In genomic region chr12:61018571-61018970, GRCh38 we compare ENCODE assay signal across 28 cellular contexts.
DNase-seq lines count a peak whose midpoint lies in the region; ATAC-seq and TF ChIP-seq lines count a peak whose summit lies in the region.
"Had no signal": no experiment of that assay in that cellular context is flagged by ENCODE, and none has a peak within 500 bp of the region (broad histone marks: within the 10 kb centered on the region; RNA-seq: fewer than 3 reads in every experiment).

No MANE protein-coding gene starts in this region.

- H3K4me3 Mint-ChIP-seq in activated T-cell treated with anti-CD3 and anti-CD28 coated beads, Interleukin-2, amount 50 U/mL, for 24 hours: no peak overlapping the region
- H3K4me3 Mint-ChIP-seq: activated B cell treated with CpG ODN at 0.5 μM for 24 hours; activated CD4-positive, alpha-beta memory T cell treated with anti-CD3 and anti-CD28 coated beads for 36 hours; brain; CD4-positive, alpha-beta T cell; mesothelial cell of epicardium; nephron; stimulated activated naive CD8-positive, alpha-beta T cell treated with anti-CD3 and anti-CD28 coated beads, Interleukin-15, amount 100 ng/mL, for 72 hours had no signal

- TF ChIP-seq POLR2A in sigmoid colon (IDR thresholded peaks at IDR 0.05): no peak
- TF ChIP-seq POLR2A in adrenal gland (IDR thresholded peaks at IDR 0.05): no peak

- H3K27me3 ChIP-seq in sigmoid colon (no peaks in the 10 kb centered on the region), adrenal gland (no peaks in the 10 kb centered on the region)
- H3K27me3 ChIP-seq: pancreas, right atrium auricular region, SJSA1, tibial artery had no signal

- DNase-seq in NOMO-1 treated with dmso at 0.1 percent for 144 hours (lab: John Stamatoyannopoulos, UW; ENCODE audit: unreplicated experiment): peak; percentile 33
- no peak for DNase-seq in sigmoid colon
- DNase-seq in adrenal gland: no peak
- DNase-seq in activated gamma-delta T cell treated with Interleukin-2 at 50 U/mL for 16 hours: no peak
- DNase-seq in activated T-cell treated with anti-CD3 and anti-CD28 coated beads, Interleukin-2, amount 50 U/mL, for 24 hours: no peak
- DNase-seq: activated B cell treated with CpG ODN at 0.5 μM for 24 hours; activated CD4-positive, alpha-beta memory T cell treated with anti-CD3 and anti-CD28 coated beads for 36 hours; activated gamma-delta T cell; CD4-positive, alpha-beta T cell; DMS 273 treated with DMSO at 0.1 percent for 48 hours; effector CD8-positive, alpha-beta T cell; erythroblast; foreskin fibroblast; NCI-H1694; NCI-H226; pancreas; stimulated activated CD4-positive, alpha-beta T cell treated with anti-CD3 and anti-CD28 coated beads, Interleukin-12 subunit alpha, Interleukin-12 subunit beta, amount 100 ng/mL, for 4 hours; stimulated activated naive CD8-positive, alpha-beta T cell treated with anti-CD3 and anti-CD28 coated beads, Interleukin-15, amount 100 ng/mL, for 72 hours; T-helper 2 cell; tibial artery had no signal

- H3K27ac ChIP-seq in sigmoid colon: no peak overlapping the region
- H3K27ac ChIP-seq in adrenal gland: no peak overlapping the region
- H3K27ac ChIP-seq: pancreas, right atrium auricular region, SJSA1, tibial artery had no signal

- no peaks in the 10 kb centered on the region for H3K36me3 Mint-ChIP-seq in activated T-cell treated with anti-CD3 and anti-CD28 coated beads, Interleukin-2, amount 50 U/mL, for 24 hours (ENCODE audit: low read depth)
- H3K36me3 Mint-ChIP-seq: activated CD4-positive, alpha-beta memory T cell treated with anti-CD3 and anti-CD28 coated beads for 36 hours; brain; mesothelial cell of epicardium had no signal

- ATAC-seq in GM21786 (IDR thresholded peaks at IDR 0.05; ENCODE audit: unreplicated experiment) (peak; percentile 83), HG03432 (IDR thresholded peaks at IDR 0.05; ENCODE audit: unreplicated experiment) (peak; percentile 78)
- ATAC-seq: left lobe of liver; pancreas; stimulated activated naive CD8-positive, alpha-beta T cell treated with anti-CD3 and anti-CD28 coated beads, Interleukin-15, amount 100 ng/mL, for 72 hours had no signal

- TF ChIP-seq CTCF in sigmoid colon (IDR thresholded peaks at IDR 0.05) (no peak), adrenal gland (IDR thresholded peaks at IDR 0.05) (no peak)

- no peaks in the 10 kb centered on the region for H3K36me3 ChIP-seq in sigmoid colon
- H3K36me3 ChIP-seq in adrenal gland (replicated peaks in 1 of 2): no peaks in the 10 kb centered on the region
- H3K36me3 ChIP-seq: pancreas, right atrium auricular region, SJSA1, tibial artery had no signal

- H3K27me3 Mint-ChIP-seq in activated T-cell treated with anti-CD3 and anti-CD28 coated beads, Interleukin-2, amount 50 U/mL, for 24 hours: no peaks in the 10 kb centered on the region
- H3K27me3 Mint-ChIP-seq: activated B cell treated with CpG ODN at 0.5 μM for 24 hours; activated CD4-positive, alpha-beta memory T cell treated with anti-CD3 and anti-CD28 coated beads for 36 hours; CD4-positive, alpha-beta T cell; stimulated activated naive CD8-positive, alpha-beta T cell treated with anti-CD3 and anti-CD28 coated beads, Interleukin-15, amount 100 ng/mL, for 72 hours had no signal

- H3K4me3 ChIP-seq in sigmoid colon: no peak overlapping the region
- no peak overlapping the region for H3K4me3 ChIP-seq in adrenal gland
- H3K4me3 ChIP-seq: pancreas, right atrium auricular region, SJSA1, tibial artery had no signal

- H3K9me3 ChIP-seq in sigmoid colon: peaks cover 0 to 4% (median 0%) of the 10 kb centered on the region in 4 donors
- H3K9me3 ChIP-seq in adrenal gland (replicated peaks in 1 of 3): no peaks in the 10 kb centered on the region
- H3K9me3 ChIP-seq: pancreas, right atrium auricular region, SJSA1, tibial artery had no signal

- intact Hi-C loops in sigmoid colon (cut with DNase I): no loop called here
- intact Hi-C loops in adrenal gland (cut with DNase I): no loop called here

- H3K4me1 ChIP-seq in sigmoid colon: no peaks in the 10 kb centered on the region
- no peaks in the 10 kb centered on the region for H3K4me1 ChIP-seq in adrenal gland (replicated peaks in 1 of 2)
- H3K4me1 ChIP-seq: pancreas, right atrium auricular region, SJSA1, tibial artery had no signal

- H3K4me1 Mint-ChIP-seq in activated T-cell treated with anti-CD3 and anti-CD28 coated beads, Interleukin-2, amount 50 U/mL, for 24 hours (ENCODE audit: low read depth): no peaks in the 10 kb centered on the region
- H3K4me1 Mint-ChIP-seq: activated B cell treated with CpG ODN at 0.5 μM for 24 hours; brain; mesothelial cell of epicardium; nephron; stimulated activated naive CD8-positive, alpha-beta T cell treated with anti-CD3 and anti-CD28 coated beads, Interleukin-15, amount 100 ng/mL, for 72 hours had no signal

- TF ChIP-seq EP300 in sigmoid colon (IDR thresholded peaks at IDR 0.05): no peak

- no peak overlapping the region for H3K27ac Mint-ChIP-seq in activated T-cell treated with anti-CD3 and anti-CD28 coated beads, Interleukin-2, amount 50 U/mL, for 24 hours
- H3K27ac Mint-ChIP-seq: activated B cell treated with CpG ODN at 0.5 μM for 24 hours; activated CD4-positive, alpha-beta memory T cell treated with anti-CD3 and anti-CD28 coated beads for 36 hours; brain; CD4-positive, alpha-beta T cell; mesothelial cell of epicardium; nephron; stimulated activated naive CD8-positive, alpha-beta T cell treated with anti-CD3 and anti-CD28 coated beads, Interleukin-15, amount 100 ng/mL, for 72 hours had no signal

- H3K9me3 Mint-ChIP-seq in activated T-cell treated with anti-CD3 and anti-CD28 coated beads, Interleukin-2, amount 50 U/mL, for 24 hours: peaks cover 21% of the 10 kb centered on the region
- H3K9me3 Mint-ChIP-seq: brain had no signal
